Comparison of ENCODE assay signal across 10 cellular contexts in the genomic region with DNA sequence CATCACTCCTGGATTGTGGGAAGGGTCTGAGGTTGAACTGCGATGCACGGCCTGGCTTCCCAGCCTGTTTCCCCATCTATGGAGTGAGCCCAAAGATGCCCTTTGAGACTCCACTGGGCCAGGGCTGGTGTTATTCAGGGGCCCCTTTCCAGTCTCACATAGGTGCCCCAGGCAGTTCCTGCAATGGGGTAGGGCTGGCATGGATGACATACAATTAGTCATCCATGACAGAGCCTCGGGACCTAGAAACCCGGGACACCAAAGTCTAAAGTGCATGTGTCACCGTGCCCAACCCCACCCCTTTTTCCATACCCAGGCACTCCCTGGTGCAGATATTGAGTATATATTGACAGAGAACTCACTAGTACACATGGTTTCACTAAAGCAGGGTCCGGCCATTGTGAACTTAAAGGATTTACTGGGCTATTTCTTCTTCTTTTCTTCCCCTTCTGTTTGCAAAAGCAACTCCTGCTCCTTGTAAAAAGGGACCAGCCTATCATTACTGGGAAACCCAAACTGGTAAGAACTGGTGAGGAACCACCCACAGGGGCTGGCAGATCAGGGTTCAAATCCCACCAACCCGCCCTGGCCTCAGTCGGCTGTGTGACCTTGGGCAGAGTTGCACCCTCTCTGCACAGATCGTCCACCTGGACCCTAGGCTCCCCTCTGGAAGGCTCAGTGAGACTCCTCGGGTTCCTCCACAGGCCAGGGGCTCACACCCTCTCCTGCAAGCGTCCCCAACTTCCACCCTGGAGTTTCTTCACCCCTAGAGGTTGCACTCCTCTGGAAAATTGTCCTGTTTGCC. TPM values are rescaled to one million over a fixed set of nuclear protein-coding genes. Genes with fewer than 3 reads are reported as not detected.
DNase-seq lines count a peak whose midpoint lies in the region; ATAC-seq, FAIRE-seq and TF ChIP-seq lines count a peak whose summit lies in the region.
"Had no signal": no experiment of that assay in that cellular context is flagged by ENCODE, and none has a peak within 500 bp of the region (broad histone marks: within the 10 kb centered on the region; RNA-seq: fewer than 3 reads in every experiment).

No MANE protein-coding gene starts in this region.

- peaks cover 2% of the 10 kb centered on the region for H3K79me2 ChIP-seq in keratinocyte (ENCODE audit: control insufficient read depth, insufficient read depth, low read length)

- no peaks in the 10 kb centered on the region for H3K36me3 Mint-ChIP-seq in T-cell

- H3K27ac Mint-ChIP-seq in T-cell, result peak overlapping the region in 1 of 2 donors; percentile 34

- peak; percentile 85 for FAIRE-seq in keratinocyte (lab: Jason Lieb, UNC)
- FAIRE-seq: GM12891 had no signal

- peaks cover 36% of the 10 kb centered on the region for H3K4me1 ChIP-seq in keratinocyte (ENCODE audit: control insufficient read depth, extremely low read depth, insufficient read depth, low read length)

- CTCF ChIA-PET in T-cell (lab: Charles Lee), result interaction anchor here in 1 of 2 donors (0.7 kb wide), 1 partner anchor 351 kb away, joined by 3 read pairs; no protein-coding TSS in a partner anchor

- H3K9me3 Mint-ChIP-seq in T-cell, result no peaks in the 10 kb centered on the region

- peak overlapping the region in 1 of 3 donors; percentile 77 for H3K4me3 Mint-ChIP-seq in T-cell

- H3K4me1 Mint-ChIP-seq in T-cell, result peaks cover 44 to 57% (median 48%) of the 10 kb centered on the region in 3 donors

- peak overlapping the region; percentile 63 for H3K27ac ChIP-seq in keratinocyte (ENCODE audit: control insufficient read depth, insufficient read depth, low read length)

- TF ChIP-seq CTCF in keratinocyte (optimal IDR thresholded peaks at IDR 0.05 in 1 of 3, IDR thresholded peaks at IDR 0.05 in 1 of 3, conservative IDR thresholded peaks at IDR 0.05 in 1 of 3; ENCODE audit: extremely low read depth in 1 of 3, insufficient read depth in 2 of 3, low read length in 3 of 3), result no peak

- H2AFZ ChIP-seq in keratinocyte (ENCODE audit: control insufficient read depth, low read length), result no peak overlapping the region

- POLR2A ChIA-PET in T-cell (lab: Charles Lee), result no interaction called here

- no peaks in the 10 kb centered on the region for H3K36me3 ChIP-seq in keratinocyte (ENCODE audit: control insufficient read depth in 2 of 2, extremely low read depth in 1 of 2, insufficient read depth in 2 of 2, low read length in 2 of 2)

- no peaks in the 10 kb centered on the region for H3K9me1 ChIP-seq in keratinocyte (ENCODE audit: control insufficient read depth, extremely low read depth, insufficient read depth, low read length)

- no peaks in the 10 kb centered on the region for H4K20me1 ChIP-seq in keratinocyte (ENCODE audit: control insufficient read depth, extremely low read depth, insufficient read depth, low read length)

- peak overlapping the region; percentile 57 for H3K9ac ChIP-seq in keratinocyte (ENCODE audit: control insufficient read depth, extremely low read depth, insufficient read depth, low read length)

- no peaks in the 10 kb centered on the region for H3K27me3 ChIP-seq in keratinocyte (ENCODE audit: control insufficient read depth, extremely low read depth, insufficient read depth, low read length)

- H3K27me3 Mint-ChIP-seq in T-cell, result no peaks in the 10 kb centered on the region

- ATAC-seq in T-cell (replicated peaks in 1 of 4) (no peak), GM21528 (IDR thresholded peaks at IDR 0.05; ENCODE audit: low FRiP score, unreplicated experiment) (no peak)

- peak overlapping the region; percentile 71 for H3K4me2 ChIP-seq in keratinocyte (ENCODE audit: control insufficient read depth, extremely low read depth, insufficient read depth, low read depth, low read length)

- no peaks in the 10 kb centered on the region for H3K9me3 ChIP-seq in keratinocyte (ENCODE audit: control insufficient read depth, low read depth, low read length)

- peak; percentile 24 for DNase-seq in HS-27A (ENCODE audit: low read depth)
- peak; percentile 57 for DNase-seq in T1000 (lab: John Stamatoyannopoulos, UW)
- DNase-seq in keratinocyte (ENCODE audit: low read depth, low spot score), result peak; percentile 80
- peak; percentile 77 for DNase-seq in stimulated activated CD8-positive, alpha-beta memory T cell treated with anti-CD3 and anti-CD28 coated beads, Interleukin-4, amount 100 ng/mL, for 48 hours
- no peak for DNase-seq in T-cell
- no peak for DNase-seq in NCI-H526 treated with DMSO at 0.1 percent for 48 hours (lab: John Stamatoyannopoulos, UW)
- DNase-seq: NCI-H2081 had no signal

- dilution Hi-C loops in keratinocyte (cut with MboI; ENCODE audit: extremely low pct_ligation_motif_present, low sequenced_read_pairs), result no loop called here

- H3K4me3 ChIP-seq in keratinocyte (ENCODE audit: control insufficient read depth in 2 of 3, extremely low read depth in 1 of 3, insufficient read depth in 2 of 3, low read depth in 1 of 3, low read length in 3 of 3), result peak overlapping the region in 2 of 3 experiments; percentile 6 to 49

RNA-seq across cellular contexts. Expression of a gene that starts 2.7 kb away (rescaled TPM):
- 3.6 to 5.1 TPM (median 4.4 TPM) in 3 replicates for polyA plus RNA-seq in keratinocyte
- polyA plus RNA-seq in keratinocyte (2011; ENCODE audit: low read depth), result 0.59 TPM
- 1.9 and 2.4 TPM in 2 replicates for polyA plus RNA-seq in keratinocyte (2011; cell fraction: cytosol; rRNA removed)
- 6.2 and 7.7 TPM in 2 replicates for polyA plus RNA-seq in keratinocyte (2011; cell fraction: nucleus; rRNA removed)
- polyA plus RNA-seq in keratinocyte (2012; ENCODE audit: low replicate concordance), result 6.2 and 7.2 TPM in 2 replicates
- polyA minus RNA-seq in keratinocyte, result 4.9 to 12.7 TPM (median 4.9 TPM) in 3 replicates
- 5.4 TPM for polyA minus RNA-seq in keratinocyte (2011; cell fraction: cytosol; rRNA and poly(A)+ RNA removed)
- polyA minus RNA-seq in keratinocyte (2011; cell fraction: nucleus; rRNA and poly(A)+ RNA removed), result 6.3 and 9.2 TPM in 2 replicates
- 1 to 10 TPM in 1 of 5 donors, under 1 TPM in 4; 0.12 to 1.2 (median 0.79) TPM for total RNA-seq in T-cell
- total RNA-seq: temporal lobe had no signal

RNA-seq across cellular contexts. Expression of a gene that starts 23.7 kb away (rescaled TPM):
- 0.19 to 0.24 TPM in 2 of 3 replicates, not detected in the other for polyA plus RNA-seq in keratinocyte
- polyA plus RNA-seq in keratinocyte (2011; ENCODE audit: low read depth), result not detected
- 0.62 and 0.94 TPM in 2 replicates for polyA plus RNA-seq in keratinocyte (2011; cell fraction: cytosol; rRNA removed)
- 0.42 TPM in 1 of 2 replicates, not detected in the other for polyA plus RNA-seq in keratinocyte (2011; cell fraction: nucleus; rRNA removed)
- 0.16 and 0.99 TPM in 2 replicates for polyA plus RNA-seq in keratinocyte (2012; ENCODE audit: low replicate concordance)
- polyA minus RNA-seq in keratinocyte, result 0.51 to 1.5 TPM in 2 of 3 replicates, not detected in the other
- polyA minus RNA-seq in keratinocyte (2011; cell fraction: cytosol; rRNA and poly(A)+ RNA removed), result not detected
- not detected in 2 replicates for polyA minus RNA-seq in keratinocyte (2011; cell fraction: nucleus; rRNA and poly(A)+ RNA removed)
- total RNA-seq in T-cell, result 1 to 10 TPM; 4.3 to 8.9 (median 5.4) TPM
- total RNA-seq: temporal lobe had no signal

RNA-seq across cellular contexts. Expression of a gene that starts 46.3 kb away (rescaled TPM):
- 0.14 to 0.22 TPM (median 0.21 TPM) in 3 replicates for polyA plus RNA-seq in keratinocyte
- 2.6 TPM for polyA plus RNA-seq in keratinocyte (2011; ENCODE audit: low read depth)
- polyA plus RNA-seq in keratinocyte (2011; cell fraction: cytosol; rRNA removed), result 0.36 and 0.81 TPM in 2 replicates
- polyA plus RNA-seq in keratinocyte (2011; cell fraction: nucleus; rRNA removed), result 0.42 and 0.69 TPM in 2 replicates
- polyA plus RNA-seq in keratinocyte (2012; ENCODE audit: low replicate concordance), result 3.3 and 4.1 TPM in 2 replicates
- 0.26 to 5.0 TPM (median 0.66 TPM) in 3 replicates for polyA minus RNA-seq in keratinocyte
- 4.6 TPM for polyA minus RNA-seq in keratinocyte (2011; cell fraction: cytosol; rRNA and poly(A)+ RNA removed)
- polyA minus RNA-seq in keratinocyte (2011; cell fraction: nucleus; rRNA and poly(A)+ RNA removed), result not detected in 2 replicates
- total RNA-seq in T-cell, result 100 to 1,000 TPM in 3 of 5 donors, 10 to 100 TPM in 2; 63.0 to 129 (median 118) TPM

RNA-seq across cellular contexts. Expression of a gene that starts 50.2 kb away (rescaled TPM):
- polyA plus RNA-seq in keratinocyte, result 0.37 to 0.59 TPM (median 0.50 TPM) in 3 replicates
- polyA plus RNA-seq in keratinocyte (2011; ENCODE audit: low read depth), result 0.22 TPM
- 0.51 and 0.55 TPM in 2 replicates for polyA plus RNA-seq in keratinocyte (2011; cell fraction: cytosol; rRNA removed)
- 0.65 and 1.1 TPM in 2 replicates for polyA plus RNA-seq in keratinocyte (2011; cell fraction: nucleus; rRNA removed)
- 0.28 and 0.58 TPM in 2 replicates for polyA plus RNA-seq in keratinocyte (2012; ENCODE audit: low replicate concordance)
- polyA minus RNA-seq in keratinocyte, result 0.58 to 0.79 TPM (median 0.62 TPM) in 3 replicates
- not detected for polyA minus RNA-seq in keratinocyte (2011; cell fraction: cytosol; rRNA and poly(A)+ RNA removed)
- polyA minus RNA-seq in keratinocyte (2011; cell fraction: nucleus; rRNA and poly(A)+ RNA removed), result 0.11 and 0.23 TPM in 2 replicates
- 100 to 1,000 TPM; 120 to 224 (median 127) TPM for total RNA-seq in T-cell

Comparison
In these comparisons a context has a peak if more than half of its experiments do, and no peak if none do; other contexts are left out.
1. DNase-seq: peak in HS-27A (single experiment), T1000 (single experiment), keratinocyte (single experiment) and stimulated activated CD8-positive, alpha-beta memory T cell treated with anti-CD3 and anti-CD28 coated beads, Interleukin-4, amount 100 ng/mL, for 48 hours (single experiment); none in T-cell (0 of 34) and NCI-H526 treated with DMSO at 0.1 percent for 48 hours (single experiment).